Comparison of ENCODE assay signal across 1 cellular context in the genomic region with DNA sequence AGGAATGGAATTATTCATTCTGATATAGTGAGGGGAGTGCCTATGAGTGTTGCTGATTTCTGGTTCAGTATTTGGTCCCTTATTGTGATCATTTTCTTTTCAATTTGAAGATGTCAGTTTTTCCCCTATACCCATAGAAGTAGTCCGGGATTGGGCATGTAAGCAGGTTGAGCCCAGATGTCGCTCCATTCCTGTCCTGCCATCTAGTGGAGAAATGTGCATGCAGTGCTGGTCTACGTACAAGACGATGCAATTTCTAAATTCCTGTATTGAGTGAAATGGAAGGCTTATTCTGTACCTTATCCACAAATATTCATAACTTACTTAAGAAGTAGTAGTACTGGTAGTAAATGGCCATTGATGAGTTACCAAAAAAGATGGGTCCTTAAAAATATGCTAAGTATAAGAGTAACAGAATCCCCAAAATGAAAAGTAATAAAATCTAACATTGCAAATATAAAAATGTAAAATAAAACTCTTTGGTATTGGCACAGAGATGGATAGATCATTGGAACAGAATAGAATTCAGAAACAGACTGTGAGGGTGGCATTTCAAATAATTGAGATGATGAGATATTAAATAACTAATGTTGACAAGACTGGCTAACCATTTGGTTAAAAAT.
TF ChIP-seq lines count a peak whose summit lies in the region.

No MANE protein-coding gene starts in this region.

TF ChIP-seq in WTC11, 78 proteins besides CTCF, POLR2A, EP300 and RAD21 (continued from another document):
- TF ChIP-seq, protein P1, sequence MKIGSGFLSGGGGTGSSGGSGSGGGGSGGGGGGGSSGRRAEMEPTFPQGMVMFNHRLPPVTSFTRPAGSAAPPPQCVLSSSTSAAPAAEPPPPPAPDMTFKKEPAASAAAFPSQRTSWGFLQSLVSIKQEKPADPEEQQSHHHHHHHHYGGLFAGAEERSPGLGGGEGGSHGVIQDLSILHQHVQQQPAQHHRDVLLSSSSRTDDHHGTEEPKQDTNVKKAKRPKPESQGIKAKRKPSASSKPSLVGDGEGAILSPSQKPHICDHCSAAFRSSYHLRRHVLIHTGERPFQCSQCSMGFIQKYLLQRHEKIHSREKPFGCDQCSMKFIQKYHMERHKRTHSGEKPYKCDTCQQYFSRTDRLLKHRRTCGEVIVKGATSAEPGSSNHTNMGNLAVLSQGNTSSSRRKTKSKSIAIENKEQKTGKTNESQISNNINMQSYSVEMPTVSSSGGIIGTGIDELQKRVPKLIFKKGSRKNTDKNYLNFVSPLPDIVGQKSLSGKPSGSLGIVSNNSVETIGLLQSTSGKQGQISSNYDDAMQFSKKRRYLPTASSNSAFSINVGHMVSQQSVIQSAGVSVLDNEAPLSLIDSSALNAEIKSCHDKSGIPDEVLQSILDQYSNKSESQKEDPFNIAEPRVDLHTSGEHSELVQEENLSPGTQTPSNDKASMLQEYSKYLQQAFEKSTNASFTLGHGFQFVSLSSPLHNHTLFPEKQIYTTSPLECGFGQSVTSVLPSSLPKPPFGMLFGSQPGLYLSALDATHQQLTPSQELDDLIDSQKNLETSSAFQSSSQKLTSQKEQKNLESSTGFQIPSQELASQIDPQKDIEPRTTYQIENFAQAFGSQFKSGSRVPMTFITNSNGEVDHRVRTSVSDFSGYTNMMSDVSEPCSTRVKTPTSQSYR (CRISPR knock-in tag; IDR thresholded peaks at IDR 0.05) = no peak
- TF ChIP-seq, protein P2, sequence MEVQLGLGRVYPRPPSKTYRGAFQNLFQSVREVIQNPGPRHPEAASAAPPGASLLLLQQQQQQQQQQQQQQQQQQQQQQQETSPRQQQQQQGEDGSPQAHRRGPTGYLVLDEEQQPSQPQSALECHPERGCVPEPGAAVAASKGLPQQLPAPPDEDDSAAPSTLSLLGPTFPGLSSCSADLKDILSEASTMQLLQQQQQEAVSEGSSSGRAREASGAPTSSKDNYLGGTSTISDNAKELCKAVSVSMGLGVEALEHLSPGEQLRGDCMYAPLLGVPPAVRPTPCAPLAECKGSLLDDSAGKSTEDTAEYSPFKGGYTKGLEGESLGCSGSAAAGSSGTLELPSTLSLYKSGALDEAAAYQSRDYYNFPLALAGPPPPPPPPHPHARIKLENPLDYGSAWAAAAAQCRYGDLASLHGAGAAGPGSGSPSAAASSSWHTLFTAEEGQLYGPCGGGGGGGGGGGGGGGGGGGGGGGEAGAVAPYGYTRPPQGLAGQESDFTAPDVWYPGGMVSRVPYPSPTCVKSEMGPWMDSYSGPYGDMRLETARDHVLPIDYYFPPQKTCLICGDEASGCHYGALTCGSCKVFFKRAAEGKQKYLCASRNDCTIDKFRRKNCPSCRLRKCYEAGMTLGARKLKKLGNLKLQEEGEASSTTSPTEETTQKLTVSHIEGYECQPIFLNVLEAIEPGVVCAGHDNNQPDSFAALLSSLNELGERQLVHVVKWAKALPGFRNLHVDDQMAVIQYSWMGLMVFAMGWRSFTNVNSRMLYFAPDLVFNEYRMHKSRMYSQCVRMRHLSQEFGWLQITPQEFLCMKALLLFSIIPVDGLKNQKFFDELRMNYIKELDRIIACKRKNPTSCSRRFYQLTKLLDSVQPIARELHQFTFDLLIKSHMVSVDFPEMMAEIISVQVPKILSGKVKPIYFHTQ (CRISPR knock-in tag; IDR thresholded peaks at IDR 0.05) = no peak
- TF ChIP-seq SMAD4 (CRISPR knock-in tag; IDR thresholded peaks at IDR 0.05) (no peak), RELA (CRISPR knock-in tag; IDR thresholded peaks at IDR 0.05; ENCODE audit: borderline replicate concordance) (no peak), NFYB (CRISPR knock-in tag; conservative IDR thresholded peaks at IDR 0.05; ENCODE audit: low read depth) (no peak), ZNF396 (CRISPR knock-in tag; IDR thresholded peaks at IDR 0.05; ENCODE audit: borderline replicate concordance) (no peak), TEAD1 (CRISPR knock-in tag; IDR thresholded peaks at IDR 0.05) (no peak), NR3C1 (CRISPR knock-in tag; conservative IDR thresholded peaks at IDR 0.05; ENCODE audit: low read depth) (no peak), ELF4 (CRISPR knock-in tag; IDR thresholded peaks at IDR 0.05; ENCODE audit: low read depth) (no peak), NFATC4 (CRISPR knock-in tag; IDR thresholded peaks at IDR 0.05) (no peak), GRHL2 (CRISPR knock-in tag; IDR thresholded peaks at IDR 0.05; ENCODE audit: insufficient replicate concordance, severe bottlenecking) (no peak), OVOL2 (CRISPR knock-in tag; IDR thresholded peaks at IDR 0.05; ENCODE audit: borderline replicate concordance) (no peak), ETV6 (CRISPR knock-in tag; IDR thresholded peaks at IDR 0.05) (no peak)
- TF ChIP-seq, protein P3, sequence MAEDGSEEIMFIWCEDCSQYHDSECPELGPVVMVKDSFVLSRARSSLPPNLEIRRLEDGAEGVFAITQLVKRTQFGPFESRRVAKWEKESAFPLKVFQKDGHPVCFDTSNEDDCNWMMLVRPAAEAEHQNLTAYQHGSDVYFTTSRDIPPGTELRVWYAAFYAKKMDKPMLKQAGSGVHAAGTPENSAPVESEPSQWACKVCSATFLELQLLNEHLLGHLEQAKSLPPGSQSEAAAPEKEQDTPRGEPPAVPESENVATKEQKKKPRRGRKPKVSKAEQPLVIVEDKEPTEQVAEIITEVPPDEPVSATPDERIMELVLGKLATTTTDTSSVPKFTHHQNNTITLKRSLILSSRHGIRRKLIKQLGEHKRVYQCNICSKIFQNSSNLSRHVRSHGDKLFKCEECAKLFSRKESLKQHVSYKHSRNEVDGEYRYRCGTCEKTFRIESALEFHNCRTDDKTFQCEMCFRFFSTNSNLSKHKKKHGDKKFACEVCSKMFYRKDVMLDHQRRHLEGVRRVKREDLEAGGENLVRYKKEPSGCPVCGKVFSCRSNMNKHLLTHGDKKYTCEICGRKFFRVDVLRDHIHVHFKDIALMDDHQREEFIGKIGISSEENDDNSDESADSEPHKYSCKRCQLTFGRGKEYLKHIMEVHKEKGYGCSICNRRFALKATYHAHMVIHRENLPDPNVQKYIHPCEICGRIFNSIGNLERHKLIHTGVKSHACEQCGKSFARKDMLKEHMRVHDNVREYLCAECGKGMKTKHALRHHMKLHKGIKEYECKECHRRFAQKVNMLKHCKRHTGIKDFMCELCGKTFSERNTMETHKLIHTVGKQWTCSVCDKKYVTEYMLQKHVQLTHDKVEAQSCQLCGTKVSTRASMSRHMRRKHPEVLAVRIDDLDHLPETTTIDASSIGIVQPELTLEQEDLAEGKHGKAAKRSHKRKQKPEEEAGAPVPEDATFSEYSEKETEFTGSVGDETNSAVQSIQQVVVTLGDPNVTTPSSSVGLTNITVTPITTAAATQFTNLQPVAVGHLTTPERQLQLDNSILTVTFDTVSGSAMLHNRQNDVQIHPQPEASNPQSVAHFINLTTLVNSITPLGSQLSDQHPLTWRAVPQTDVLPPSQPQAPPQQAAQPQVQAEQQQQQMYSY (CRISPR knock-in tag; IDR thresholded peaks at IDR 0.05) = no peak
- TF ChIP-seq, protein P4, sequence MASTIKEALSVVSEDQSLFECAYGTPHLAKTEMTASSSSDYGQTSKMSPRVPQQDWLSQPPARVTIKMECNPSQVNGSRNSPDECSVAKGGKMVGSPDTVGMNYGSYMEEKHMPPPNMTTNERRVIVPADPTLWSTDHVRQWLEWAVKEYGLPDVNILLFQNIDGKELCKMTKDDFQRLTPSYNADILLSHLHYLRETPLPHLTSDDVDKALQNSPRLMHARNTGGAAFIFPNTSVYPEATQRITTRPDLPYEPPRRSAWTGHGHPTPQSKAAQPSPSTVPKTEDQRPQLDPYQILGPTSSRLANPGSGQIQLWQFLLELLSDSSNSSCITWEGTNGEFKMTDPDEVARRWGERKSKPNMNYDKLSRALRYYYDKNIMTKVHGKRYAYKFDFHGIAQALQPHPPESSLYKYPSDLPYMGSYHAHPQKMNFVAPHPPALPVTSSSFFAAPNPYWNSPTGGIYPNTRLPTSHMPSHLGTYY (CRISPR knock-in tag; IDR thresholded peaks at IDR 0.05) = no peak
TF ChIP-seq in WTC11: peak in this region for 0.
